ENCODE assay signal across 35 cellular contexts in genomic region chr2:920573-920972, GRCh38. TPM values are rescaled to one million over a fixed set of nuclear protein-coding genes. Genes with fewer than 3 reads are reported as not detected.
"Had no signal": no experiment of that assay in that cellular context is flagged by ENCODE, and none has a peak within 500 bp of the region (broad histone marks: within the 10 kb centered on the region; RNA-seq: fewer than 3 reads in every experiment).

No MANE protein-coding gene starts in this region.

- H3K36me3 ChIP-seq: ascending aorta, breast epithelium, cardiac muscle cell, esophagus squamous epithelium, gastroesophageal sphincter, WERI-Rb-1 had no signal

- ATAC-seq: activated CD4-positive, CD25-positive, alpha-beta regulatory T cell treated with anti-CD3 and anti-CD28 coated beads, Interleukin-2, amount 50 U/mL, for 24 hours; activated CD8-positive, alpha-beta memory T cell treated with anti-CD3 and anti-CD28 coated beads, Interleukin-2, amount 10 ng/mL, durations not matched to agents 7 days and 5 days; activated CD8-positive, alpha-beta T cell treated with anti-CD3 and anti-CD28 coated beads, Interleukin-2, amount 10 ng/mL, durations not matched to agents 7 days and 5 days; activated naive CD4-positive, alpha-beta T cell treated with anti-CD3 and anti-CD28 coated beads, Interleukin-2, amount 50 U/mL, for 72 hours; gastroesophageal sphincter; T-cell had no signal

- H3K4me1 Mint-ChIP-seq: activated B cell treated with CpG ODN at 0.5 μM for 24 hours; activated CD8-positive, alpha-beta memory T cell treated with anti-CD3 and anti-CD28 coated beads, Interleukin-2, amount 10 ng/mL, durations not matched to agents 7 days and 5 days; activated naive CD4-positive, alpha-beta T cell treated with anti-CD3 and anti-CD28 coated beads, Interleukin-2, amount 10 ng/mL, durations not matched to agents 7 days and 5 days; activated naive CD8-positive, alpha-beta T cell treated with anti-CD3 and anti-CD28 coated beads, Interleukin-2, amount 10 ng/mL, durations not matched to agents 7 days and 5 days; central memory CD8-positive, alpha-beta T cell; T-cell had no signal

- H3K9me3 ChIP-seq: ascending aorta, breast epithelium, esophagus squamous epithelium, gastroesophageal sphincter had no signal

- H3K27ac ChIP-seq: ascending aorta, breast epithelium, cardiac muscle cell, coronary artery, epithelial cell of prostate, esophagus squamous epithelium, gastroesophageal sphincter, WERI-Rb-1 had no signal

- DNase-seq: activated B cell treated with CpG ODN at 0.5 μM for 24 hours; activated CD4-positive, alpha-beta memory T cell treated with anti-CD3 and anti-CD28 coated beads for 36 hours; activated CD4-positive, alpha-beta T cell treated with anti-CD3 and anti-CD28 coated beads for 48 hours; activated CD8-positive, alpha-beta memory T cell treated with anti-CD3 and anti-CD28 coated beads, Interleukin-2, amount 10 ng/mL, durations not matched to agents 7 days and 5 days; activated CD8-positive, alpha-beta memory T cell treated with anti-CD3 and anti-CD28 coated beads, Interleukin-2, amount 50 U/mL, for 4 hours; activated CD8-positive, alpha-beta T cell treated with anti-CD3 and anti-CD28 coated beads, Interleukin-2, amount 10 ng/mL, durations not matched to agents 7 days and 5 days; activated effector memory CD4-positive, alpha-beta T cell treated with anti-CD3 and anti-CD28 coated beads, Interleukin-2, amount 50 U/mL, for 16 hours; activated naive CD4-positive, alpha-beta T cell; activated naive CD4-positive, alpha-beta T cell treated with anti-CD3 and anti-CD28 coated beads, Interleukin-2, amount 10 ng/mL, durations not matched to agents 7 days and 5 days; activated naive CD8-positive, alpha-beta T cell treated with anti-CD3 and anti-CD28 coated beads, Interleukin-2, amount 10 ng/mL, durations not matched to agents 7 days and 5 days; activated T-cell treated with anti-CD3 and anti-CD28 coated beads, Interleukin-2, amount 50 U/mL, for 1 hour; activated T-cell treated with anti-CD3 and anti-CD28 coated beads, Interleukin-2, amount 50 U/mL, for 48 hours; effector CD8-positive, alpha-beta T cell; esophagus squamous epithelium; foreskin melanocyte; SW 1271; T-cell; T1000; WERI-Rb-1 had no signal

- H3K4me1 ChIP-seq: ascending aorta, breast epithelium, esophagus squamous epithelium, gastroesophageal sphincter had no signal

- H3K4me3 ChIP-seq: ascending aorta, breast epithelium, cardiac muscle cell, coronary artery, esophagus squamous epithelium, gastroesophageal sphincter had no signal

- H3K36me3 Mint-ChIP-seq: activated CD4-positive, alpha-beta memory T cell treated with anti-CD3 and anti-CD28 coated beads for 36 hours; activated CD8-positive, alpha-beta memory T cell treated with anti-CD3 and anti-CD28 coated beads, Interleukin-2, amount 10 ng/mL, durations not matched to agents 7 days and 5 days; activated naive CD4-positive, alpha-beta T cell treated with anti-CD3 and anti-CD28 coated beads, Interleukin-2, amount 10 ng/mL, durations not matched to agents 7 days and 5 days; activated naive CD4-positive, alpha-beta T cell treated with anti-CD3 and anti-CD28 coated beads, Interleukin-2, amount 50 U/mL, for 72 hours; activated naive CD8-positive, alpha-beta T cell treated with anti-CD3 and anti-CD28 coated beads, Interleukin-2, amount 10 ng/mL, durations not matched to agents 7 days and 5 days; brain; T-cell had no signal

- H3K9me3 Mint-ChIP-seq: activated B cell treated with CpG ODN at 0.5 μM for 24 hours; activated CD4-positive, alpha-beta memory T cell treated with anti-CD3 and anti-CD28 coated beads for 36 hours; activated naive CD4-positive, alpha-beta T cell treated with anti-CD3 and anti-CD28 coated beads, Interleukin-2, amount 10 ng/mL, durations not matched to agents 7 days and 5 days; activated naive CD4-positive, alpha-beta T cell treated with anti-CD3 and anti-CD28 coated beads, Interleukin-2, amount 50 U/mL, for 72 hours; activated naive CD8-positive, alpha-beta T cell treated with anti-CD3 and anti-CD28 coated beads, Interleukin-2, amount 10 ng/mL, durations not matched to agents 7 days and 5 days; activated T-helper 1 cell treated with anti-CD3 and anti-CD28 coated beads, Interleukin-12 subunit alpha, Interleukin-12 subunit beta, Interleukin-2, Interleukin-4 antibody, amounts not matched to agents 30 ng/mL and 10 ng/mL and 1 ng/mL, durations not matched to agents 14 hours and 24 hours and 36 hours; activated T-helper 2 cell treated with anti-CD3 and anti-CD28 coated beads, Interferon-gamma antibody, Interleukin-2, Interleukin-4, amounts not matched to agents 10 μg/mL and 5 μg/mL and 100 μg/mL, durations not matched to agents 14 hours and 24 hours and 36 hours; brain; central memory CD8-positive, alpha-beta T cell; T-cell; T-helper 1 cell treated with Interleukin-12 subunit alpha and Interleukin-12 subunit beta and Interleukin-4 antibody, amounts not matched to agents 30 μg/mL and 1 μg/mL, for 36 hours had no signal

- H3K27ac Mint-ChIP-seq: activated B cell treated with CpG ODN at 0.5 μM for 24 hours; activated CD4-positive, alpha-beta memory T cell treated with anti-CD3 and anti-CD28 coated beads for 36 hours; activated CD8-positive, alpha-beta memory T cell treated with anti-CD3 and anti-CD28 coated beads, Interleukin-2, amount 10 ng/mL, durations not matched to agents 7 days and 5 days; activated CD8-positive, alpha-beta T cell treated with anti-CD3 and anti-CD28 coated beads, Interleukin-2, amount 10 ng/mL, durations not matched to agents 7 days and 5 days; activated naive CD4-positive, alpha-beta T cell treated with anti-CD3 and anti-CD28 coated beads, Interleukin-2, amount 10 ng/mL, durations not matched to agents 7 days and 5 days; activated naive CD4-positive, alpha-beta T cell treated with anti-CD3 and anti-CD28 coated beads, Interleukin-2, amount 50 U/mL, for 72 hours; activated naive CD8-positive, alpha-beta T cell treated with anti-CD3 and anti-CD28 coated beads, Interleukin-2, amount 10 ng/mL, durations not matched to agents 7 days and 5 days; activated T-helper 1 cell treated with anti-CD3 and anti-CD28 coated beads, Interleukin-12 subunit alpha, Interleukin-12 subunit beta, Interleukin-2, Interleukin-4 antibody, amounts not matched to agents 30 ng/mL and 10 ng/mL and 1 ng/mL, durations not matched to agents 14 hours and 24 hours and 36 hours; activated T-helper 2 cell treated with anti-CD3 and anti-CD28 coated beads, Interferon-gamma antibody, Interleukin-2, Interleukin-4, amounts not matched to agents 10 μg/mL and 5 μg/mL and 100 μg/mL, durations not matched to agents 14 hours and 24 hours and 36 hours; brain; dendritic cell treated with granulocyte-macrophage colony-stimulating factor and Interleukin-4, amounts not matched to agents 40 ng/mL and 50 ng/mL, for 4 days; T-cell; T-helper 1 cell treated with Interleukin-12 subunit alpha and Interleukin-12 subunit beta and Interleukin-4 antibody, amounts not matched to agents 30 μg/mL and 1 μg/mL, for 36 hours had no signal

- H3K4me3 Mint-ChIP-seq: activated B cell treated with CpG ODN at 0.5 μM for 24 hours; activated CD4-positive, alpha-beta memory T cell treated with anti-CD3 and anti-CD28 coated beads for 36 hours; activated CD8-positive, alpha-beta memory T cell treated with anti-CD3 and anti-CD28 coated beads, Interleukin-2, amount 10 ng/mL, durations not matched to agents 7 days and 5 days; activated CD8-positive, alpha-beta T cell treated with anti-CD3 and anti-CD28 coated beads, Interleukin-2, amount 10 ng/mL, durations not matched to agents 7 days and 5 days; activated naive CD4-positive, alpha-beta T cell treated with anti-CD3 and anti-CD28 coated beads, Interleukin-2, amount 10 ng/mL, durations not matched to agents 7 days and 5 days; activated naive CD8-positive, alpha-beta T cell treated with anti-CD3 and anti-CD28 coated beads, Interleukin-2, amount 10 ng/mL, durations not matched to agents 7 days and 5 days; activated T-helper 1 cell treated with anti-CD3 and anti-CD28 coated beads, Interleukin-12 subunit alpha, Interleukin-12 subunit beta, Interleukin-2, Interleukin-4 antibody, amounts not matched to agents 30 ng/mL and 10 ng/mL and 1 ng/mL, durations not matched to agents 14 hours and 24 hours and 36 hours; brain; central memory CD8-positive, alpha-beta T cell; dendritic cell treated with granulocyte-macrophage colony-stimulating factor and Interleukin-4, amounts not matched to agents 40 ng/mL and 50 ng/mL, for 4 days; T-cell; T-helper 1 cell treated with Interleukin-12 subunit alpha and Interleukin-12 subunit beta and Interleukin-4 antibody, amounts not matched to agents 30 μg/mL and 1 μg/mL, for 36 hours had no signal

- H3K27me3 Mint-ChIP-seq: dendritic cell treated with granulocyte-macrophage colony-stimulating factor and Interleukin-4, amounts not matched to agents 40 ng/mL and 50 ng/mL, for 4 days had no signal

- H3K27me3 ChIP-seq: ascending aorta, breast epithelium had no signal

RNA-seq across cellular contexts. Expression of gene SNTG2, which starts 30.1 kb away (rescaled TPM):
- total RNA-seq: activated T-helper 1 cell treated with anti-CD3 and anti-CD28 coated beads, Interleukin-12 subunit alpha, Interleukin-12 subunit beta, Interleukin-2, Interleukin-4 antibody, amounts not matched to agents 30 ng/mL and 10 ng/mL and 1 ng/mL, durations not matched to agents 14 hours and 24 hours and 36 hours; activated T-helper 2 cell treated with anti-CD3 and anti-CD28 coated beads, Interferon-gamma antibody, Interleukin-2, Interleukin-4, amounts not matched to agents 10 μg/mL and 5 μg/mL and 100 μg/mL, durations not matched to agents 14 hours and 24 hours and 36 hours; endothelial cell of umbilical vein; fibroblast of lung had no signal
- polyA plus RNA-seq: endothelial cell of umbilical vein had no signal
